Comparison of ENCODE assay signal across 1 cellular context in genomic region chr1:3544050-3544977, GRCh38.
TF ChIP-seq lines count a peak whose summit lies in the region.

No MANE protein-coding gene starts in this region.

TF ChIP-seq in GM23338, 12 proteins besides CTCF, POLR2A, EP300 and RAD21 (continued from another document):
- TF ChIP-seq, protein P1, sequence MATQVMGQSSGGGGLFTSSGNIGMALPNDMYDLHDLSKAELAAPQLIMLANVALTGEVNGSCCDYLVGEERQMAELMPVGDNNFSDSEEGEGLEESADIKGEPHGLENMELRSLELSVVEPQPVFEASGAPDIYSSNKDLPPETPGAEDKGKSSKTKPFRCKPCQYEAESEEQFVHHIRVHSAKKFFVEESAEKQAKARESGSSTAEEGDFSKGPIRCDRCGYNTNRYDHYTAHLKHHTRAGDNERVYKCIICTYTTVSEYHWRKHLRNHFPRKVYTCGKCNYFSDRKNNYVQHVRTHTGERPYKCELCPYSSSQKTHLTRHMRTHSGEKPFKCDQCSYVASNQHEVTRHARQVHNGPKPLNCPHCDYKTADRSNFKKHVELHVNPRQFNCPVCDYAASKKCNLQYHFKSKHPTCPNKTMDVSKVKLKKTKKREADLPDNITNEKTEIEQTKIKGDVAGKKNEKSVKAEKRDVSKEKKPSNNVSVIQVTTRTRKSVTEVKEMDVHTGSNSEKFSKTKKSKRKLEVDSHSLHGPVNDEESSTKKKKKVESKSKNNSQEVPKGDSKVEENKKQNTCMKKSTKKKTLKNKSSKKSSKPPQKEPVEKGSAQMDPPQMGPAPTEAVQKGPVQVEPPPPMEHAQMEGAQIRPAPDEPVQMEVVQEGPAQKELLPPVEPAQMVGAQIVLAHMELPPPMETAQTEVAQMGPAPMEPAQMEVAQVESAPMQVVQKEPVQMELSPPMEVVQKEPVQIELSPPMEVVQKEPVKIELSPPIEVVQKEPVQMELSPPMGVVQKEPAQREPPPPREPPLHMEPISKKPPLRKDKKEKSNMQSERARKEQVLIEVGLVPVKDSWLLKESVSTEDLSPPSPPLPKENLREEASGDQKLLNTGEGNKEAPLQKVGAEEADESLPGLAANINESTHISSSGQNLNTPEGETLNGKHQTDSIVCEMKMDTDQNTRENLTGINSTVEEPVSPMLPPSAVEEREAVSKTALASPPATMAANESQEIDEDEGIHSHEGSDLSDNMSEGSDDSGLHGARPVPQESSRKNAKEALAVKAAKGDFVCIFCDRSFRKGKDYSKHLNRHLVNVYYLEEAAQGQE (IDR thresholded peaks at IDR 0.05; ENCODE audit: unreplicated experiment), result no peak
